15 cellular contexts compared by ENCODE assay signal in genomic region chr4:140081582-140082398, GRCh38.
A peak's percentile ranks its signal among the peaks of the same experiment; 100 is the strongest.
DNase-seq lines count a peak whose midpoint lies in the region; ATAC-seq and TF ChIP-seq lines count a peak whose summit lies in the region.
"Had no signal": no experiment of that assay in that cellular context is flagged by ENCODE, and none has a peak within 500 bp of the region (broad histone marks: within the 10 kb centered on the region; RNA-seq: fewer than 3 reads in every experiment).

No MANE protein-coding gene starts in this region.

- H3K27ac ChIP-seq in CD4-positive, CD25-positive, alpha-beta regulatory T cell (ENCODE audit: insufficient read depth, low read length, poor library complexity, severe bottlenecking), result no peak overlapping the region
- H3K27ac ChIP-seq in SJSA1, result peak overlapping the region; percentile 75
- H3K27ac ChIP-seq in esophagus muscularis mucosa (replicated peaks in 1 of 4), result peak overlapping the region; percentile 23 to 46 (median 42)
- no peak overlapping the region for H3K27ac ChIP-seq in WERI-Rb-1

- ATAC-seq in CD4-positive, CD25-positive, alpha-beta regulatory T cell (ENCODE audit: low read depth in 2 of 2), result no peak
- ATAC-seq in HG03432 (IDR thresholded peaks at IDR 0.05; ENCODE audit: unreplicated experiment), result no peak
- ATAC-seq: heart left ventricle; naive thymus-derived CD8-positive, alpha-beta T cell had no signal

- no peak for DNase-seq in CD4-positive, CD25-positive, alpha-beta regulatory T cell
- DNase-seq in SJSA1 (ENCODE audit: low read depth in 1 of 2, low spot score in 2 of 2), result peak in 1 of 2 experiments; percentile 75
- DNase-seq in esophagus muscularis mucosa (ENCODE audit: extremely low spot score), result no peak
- no peak for DNase-seq in osteocyte (ENCODE audit: extremely low spot score, unreplicated experiment)
- DNase-seq in CD1c-positive myeloid dendritic cell (ENCODE audit: extremely low spot score), result no peak
- no peak for DNase-seq in OCI-M2 (lab: John Stamatoyannopoulos, UW; ENCODE audit: unreplicated experiment)
- no peak for DNase-seq in WERI-Rb-1
- DNase-seq: activated CD8-positive, alpha-beta memory T cell treated with anti-CD3 and anti-CD28 coated beads, Interleukin-2, amount 10 ng/mL, durations not matched to agents 7 days and 5 days; activated naive CD4-positive, alpha-beta T cell treated with anti-CD3 and anti-CD28 coated beads, Interleukin-2, amount 50 U/mL, for 16 hours; central memory CD4-positive, alpha-beta T cell; heart left ventricle; naive thymus-derived CD8-positive, alpha-beta T cell; substantia nigra had no signal

- H3K36me3 Mint-ChIP-seq in CD4-positive, CD25-positive, alpha-beta regulatory T cell, result no peaks in the 10 kb centered on the region
- H3K36me3 Mint-ChIP-seq in osteocyte (ENCODE audit: unreplicated experiment), result no peaks in the 10 kb centered on the region
- H3K36me3 Mint-ChIP-seq: naive thymus-derived CD8-positive, alpha-beta T cell had no signal

- no peaks in the 10 kb centered on the region for H3K4me1 ChIP-seq in CD4-positive, CD25-positive, alpha-beta regulatory T cell (ENCODE audit: control insufficient read depth, insufficient read depth, low read length, poor library complexity, severe bottlenecking)
- H3K4me1 ChIP-seq in SJSA1 (replicated peaks) (peaks cover 77% of the 10 kb centered on the region), esophagus muscularis mucosa (peaks cover 10 to 79% (median 63%) of the 10 kb centered on the region in 4 donors)

- WGBS in esophagus muscularis mucosa, result 65% methylated on average over 9 of the region's 9 CpGs

- peak overlapping the region in 2 of 3 donors; percentile 51 to 83 for H3K27ac Mint-ChIP-seq in CD4-positive, CD25-positive, alpha-beta regulatory T cell
- H3K27ac Mint-ChIP-seq in osteocyte (ENCODE audit: unreplicated experiment), result peak overlapping the region; percentile 86
- H3K27ac Mint-ChIP-seq: activated CD8-positive, alpha-beta memory T cell treated with anti-CD3 and anti-CD28 coated beads, Interleukin-2, amount 10 ng/mL, durations not matched to agents 7 days and 5 days had no signal

- intact Hi-C loops in esophagus muscularis mucosa (cut with DNase I), result loop anchor here (5.0 kb wide), 1 partner anchor 71 kb away; the partner anchor contains the start of gene MAML3

- no peak for TF ChIP-seq CTCF in esophagus muscularis mucosa (IDR thresholded peaks at IDR 0.05)
- no peak for TF ChIP-seq CTCF in osteocyte (IDR thresholded peaks at IDR 0.05)
- no peak for TF ChIP-seq CTCF in WERI-Rb-1 (IDR thresholded peaks at IDR 0.05; ENCODE audit: low read depth, low read length)

- H3K9me3 ChIP-seq in CD4-positive, CD25-positive, alpha-beta regulatory T cell (ENCODE audit: control insufficient read depth in 2 of 2, low read length in 2 of 2), result no peaks in the 10 kb centered on the region
- H3K9me3 ChIP-seq in SJSA1 (replicated peaks) (no peaks in the 10 kb centered on the region), esophagus muscularis mucosa (no peaks in the 10 kb centered on the region), WERI-Rb-1 (ENCODE audit: severe bottlenecking) (no peaks in the 10 kb centered on the region)
- H3K9me3 ChIP-seq: heart left ventricle had no signal

- no peak for TF ChIP-seq POLR2A in esophagus muscularis mucosa (IDR thresholded peaks at IDR 0.05; ENCODE audit: low read depth)

- peaks cover 2 to 8% (median 4%) of the 10 kb centered on the region in 4 donors for H3K4me1 Mint-ChIP-seq in CD4-positive, CD25-positive, alpha-beta regulatory T cell
- H3K4me1 Mint-ChIP-seq in osteocyte (ENCODE audit: unreplicated experiment), result peaks cover 65% of the 10 kb centered on the region

- no peak overlapping the region for H3K4me3 ChIP-seq in CD4-positive, CD25-positive, alpha-beta regulatory T cell (ENCODE audit: low read depth, low read length)
- H3K4me3 ChIP-seq in SJSA1 (no peak overlapping the region), esophagus muscularis mucosa (peak overlapping the region in 2 of 4 donors; percentile 3 to 13), WERI-Rb-1 (ENCODE audit: low read depth, low read length) (no peak overlapping the region)
- H3K4me3 ChIP-seq: heart left ventricle, skin epidermis had no signal

- TF ChIP-seq EP300 in esophagus muscularis mucosa (IDR thresholded peaks at IDR 0.05), result no peak

- H3K27me3 Mint-ChIP-seq in CD4-positive, CD25-positive, alpha-beta regulatory T cell, result peaks cover 13% of the 10 kb centered on the region
- no peaks in the 10 kb centered on the region for H3K27me3 Mint-ChIP-seq in osteocyte (ENCODE audit: unreplicated experiment)
- H3K27me3 Mint-ChIP-seq: naive thymus-derived CD8-positive, alpha-beta T cell had no signal

- H3K9me3 Mint-ChIP-seq in CD4-positive, CD25-positive, alpha-beta regulatory T cell, result no peaks in the 10 kb centered on the region
- H3K9me3 Mint-ChIP-seq in osteocyte (ENCODE audit: unreplicated experiment), result peaks cover 5% of the 10 kb centered on the region
- H3K9me3 Mint-ChIP-seq: naive thymus-derived CD8-positive, alpha-beta T cell had no signal

- H3K27me3 ChIP-seq in CD4-positive, CD25-positive, alpha-beta regulatory T cell (ENCODE audit: control insufficient read depth, insufficient read depth, low read length), result no peaks in the 10 kb centered on the region
- H3K27me3 ChIP-seq in SJSA1 (replicated peaks) (no peaks in the 10 kb centered on the region), esophagus muscularis mucosa (no peaks in the 10 kb centered on the region), WERI-Rb-1 (ENCODE audit: insufficient read depth, low read depth, severe bottlenecking) (no peaks in the 10 kb centered on the region)
- H3K27me3 ChIP-seq: heart left ventricle had no signal

- H3K36me3 ChIP-seq in CD4-positive, CD25-positive, alpha-beta regulatory T cell (ENCODE audit: control insufficient read depth, insufficient read depth, low read length), result no peaks in the 10 kb centered on the region
- no peaks in the 10 kb centered on the region for H3K36me3 ChIP-seq in SJSA1
- no peaks in the 10 kb centered on the region for H3K36me3 ChIP-seq in esophagus muscularis mucosa
- no peaks in the 10 kb centered on the region for H3K36me3 ChIP-seq in WERI-Rb-1
- H3K36me3 ChIP-seq: heart left ventricle had no signal

- H3K4me3 Mint-ChIP-seq in CD4-positive, CD25-positive, alpha-beta regulatory T cell, result no peak overlapping the region
- H3K4me3 Mint-ChIP-seq in osteocyte (ENCODE audit: unreplicated experiment), result peak overlapping the region; percentile 3
- H3K4me3 Mint-ChIP-seq: activated CD8-positive, alpha-beta memory T cell treated with anti-CD3 and anti-CD28 coated beads, Interleukin-2, amount 10 ng/mL, durations not matched to agents 7 days and 5 days had no signal

Comparison
In these comparisons a context has a peak if more than half of its experiments do, and no peak if none do; other contexts are left out.
1. H3K27ac ChIP-seq: peak in SJSA1 (single experiment) and esophagus muscularis mucosa (4 of 4); none in CD4-positive, CD25-positive, alpha-beta regulatory T cell (single experiment) and WERI-Rb-1 (single experiment).